29 cellular contexts compared by ENCODE assay signal in genomic region chr3:138378990-138379389, GRCh38. TPM values are rescaled to one million over a fixed set of nuclear protein-coding genes. Genes with fewer than 3 reads are reported as not detected.
"Had no signal": no experiment of that assay in that cellular context is flagged by ENCODE, and none has a peak within 500 bp of the region (broad histone marks: within the 10 kb centered on the region; RNA-seq: fewer than 3 reads in every experiment).

No MANE protein-coding gene starts in this region.

- H3K27me3 Mint-ChIP-seq: activated naive CD8-positive, alpha-beta T cell treated with anti-CD3 and anti-CD28 coated beads, Interleukin-2, amount 10 ng/mL, durations not matched to agents 7 days and 5 days; brain had no signal

- H3K36me3 Mint-ChIP-seq: activated naive CD4-positive, alpha-beta T cell treated with anti-CD3 and anti-CD28 coated beads, Interleukin-2, amount 10 ng/mL, durations not matched to agents 7 days and 5 days; activated naive CD4-positive, alpha-beta T cell treated with anti-CD3 and anti-CD28 coated beads, Interleukin-2, amount 50 U/mL, for 72 hours; activated naive CD8-positive, alpha-beta T cell treated with anti-CD3 and anti-CD28 coated beads, Interleukin-2, amount 10 ng/mL, durations not matched to agents 7 days and 5 days had no signal

- H3K9me3 Mint-ChIP-seq: activated CD4-positive, alpha-beta memory T cell treated with anti-CD3 and anti-CD28 coated beads, Interleukin-2, amount 10 ng/mL, durations not matched to agents 7 days and 5 days; activated CD4-positive, alpha-beta T cell treated with anti-CD3 and anti-CD28 coated beads, Interleukin-2, amount 10 ng/mL, durations not matched to agents 24 days and 14 days; activated naive CD4-positive, alpha-beta T cell treated with anti-CD3 and anti-CD28 coated beads, Interleukin-2, amount 10 ng/mL, durations not matched to agents 7 days and 5 days; activated naive CD4-positive, alpha-beta T cell treated with anti-CD3 and anti-CD28 coated beads, Interleukin-2, amount 50 U/mL, for 72 hours; activated naive CD8-positive, alpha-beta T cell treated with anti-CD3 and anti-CD28 coated beads, Interleukin-2, amount 10 ng/mL, durations not matched to agents 7 days and 5 days; activated T-cell treated with anti-CD3 and anti-CD28 coated beads, Interleukin-2, amount 50 U/mL, for 24 hours; activated T-cell treated with anti-CD3 and anti-CD28 coated beads, Interleukin-2, amount 50 U/mL, for 72 hours; brain; central memory CD8-positive, alpha-beta T cell; effector memory CD8-positive, alpha-beta T cell had no signal

- ATAC-seq: activated CD4-positive, alpha-beta T cell treated with anti-CD3 and anti-CD28 coated beads for 36 hours; activated naive CD4-positive, alpha-beta T cell treated with anti-CD3 and anti-CD28 coated beads, Interleukin-2, amount 50 U/mL, for 72 hours; activated T-cell treated with anti-CD3 and anti-CD28 coated beads, Interleukin-2, amount 50 U/mL, for 72 hours; effector memory CD8-positive, alpha-beta T cell; foreskin keratinocyte; gastroesophageal sphincter had no signal

- H3K9me3 ChIP-seq: ascending aorta, breast epithelium, esophagus muscularis mucosa, gastroesophageal sphincter had no signal

- H3K4me1 Mint-ChIP-seq: activated CD4-positive, alpha-beta memory T cell treated with anti-CD3 and anti-CD28 coated beads, Interleukin-2, amount 10 ng/mL, durations not matched to agents 7 days and 5 days; activated CD4-positive, alpha-beta T cell treated with anti-CD3 and anti-CD28 coated beads for 36 hours; activated naive CD4-positive, alpha-beta T cell treated with anti-CD3 and anti-CD28 coated beads, Interleukin-2, amount 10 ng/mL, durations not matched to agents 7 days and 5 days; central memory CD8-positive, alpha-beta T cell had no signal

- H3K36me3 ChIP-seq: breast epithelium had no signal

- DNase-seq: activated CD4-positive, alpha-beta memory T cell treated with anti-CD3 and anti-CD28 coated beads, Interleukin-2, amount 10 ng/mL, durations not matched to agents 7 days and 5 days; activated CD4-positive, alpha-beta T cell treated with anti-CD3 and anti-CD28 coated beads for 36 hours; activated CD4-positive, alpha-beta T cell treated with anti-CD3 and anti-CD28 coated beads, Interleukin-2, amount 10 ng/mL, durations not matched to agents 24 days and 14 days; activated CD4-positive, CD25-positive, alpha-beta regulatory T cell; activated CD4-positive, CD25-positive, alpha-beta regulatory T cell treated with anti-CD3 and anti-CD28 coated beads, Interleukin-2, amount 50 U/mL, for 72 hours; activated CD8-positive, alpha-beta memory T cell treated with anti-CD3 and anti-CD28 coated beads, Interleukin-2, amount 50 U/mL, for 48 hours; activated gamma-delta T cell; activated naive CD4-positive, alpha-beta T cell; activated naive CD4-positive, alpha-beta T cell treated with anti-CD3 and anti-CD28 coated beads, Interleukin-2, amount 10 ng/mL, durations not matched to agents 7 days and 5 days; activated naive CD8-positive, alpha-beta T cell treated with anti-CD3 and anti-CD28 coated beads, Interleukin-2, amount 10 ng/mL, durations not matched to agents 7 days and 5 days; activated T-cell treated with anti-CD3 and anti-CD28 coated beads for 4 hours; activated T-cell treated with anti-CD3 and anti-CD28 coated beads, Interleukin-2, amount 50 U/mL, for 24 hours; activated T-cell treated with anti-CD3 and anti-CD28 coated beads, Interleukin-2, amount 50 U/mL, for 72 hours; dermis blood vessel endothelial cell; effector CD4-positive, alpha-beta T cell; effector memory CD8-positive, alpha-beta T cell; erythroblast; foreskin keratinocyte; T-helper 2 cell had no signal

- H3K27ac Mint-ChIP-seq: activated CD4-positive, alpha-beta memory T cell treated with anti-CD3 and anti-CD28 coated beads, Interleukin-2, amount 10 ng/mL, durations not matched to agents 7 days and 5 days; activated CD4-positive, alpha-beta T cell treated with anti-CD3 and anti-CD28 coated beads for 36 hours; activated CD4-positive, alpha-beta T cell treated with anti-CD3 and anti-CD28 coated beads, Interleukin-2, amount 10 ng/mL, durations not matched to agents 24 days and 14 days; activated naive CD4-positive, alpha-beta T cell treated with anti-CD3 and anti-CD28 coated beads, Interleukin-2, amount 10 ng/mL, durations not matched to agents 7 days and 5 days; activated naive CD8-positive, alpha-beta T cell treated with anti-CD3 and anti-CD28 coated beads, Interleukin-2, amount 10 ng/mL, durations not matched to agents 7 days and 5 days; activated T-cell treated with anti-CD3 and anti-CD28 coated beads, Interleukin-2, amount 50 U/mL, for 24 hours; activated T-cell treated with anti-CD3 and anti-CD28 coated beads, Interleukin-2, amount 50 U/mL, for 72 hours; brain; effector memory CD8-positive, alpha-beta T cell had no signal

- H3K27ac ChIP-seq: ascending aorta, esophagus muscularis mucosa, foreskin keratinocyte, gastroesophageal sphincter had no signal

- H3K4me3 ChIP-seq: ascending aorta, breast epithelium, coronary artery, esophagus muscularis mucosa, gastroesophageal sphincter had no signal

- H3K4me3 Mint-ChIP-seq: activated CD4-positive, alpha-beta memory T cell treated with anti-CD3 and anti-CD28 coated beads, Interleukin-2, amount 10 ng/mL, durations not matched to agents 7 days and 5 days; activated CD4-positive, alpha-beta T cell treated with anti-CD3 and anti-CD28 coated beads for 36 hours; activated CD4-positive, alpha-beta T cell treated with anti-CD3 and anti-CD28 coated beads, Interleukin-2, amount 10 ng/mL, durations not matched to agents 24 days and 14 days; activated naive CD4-positive, alpha-beta T cell treated with anti-CD3 and anti-CD28 coated beads, Interleukin-2, amount 10 ng/mL, durations not matched to agents 7 days and 5 days; activated naive CD8-positive, alpha-beta T cell treated with anti-CD3 and anti-CD28 coated beads, Interleukin-2, amount 10 ng/mL, durations not matched to agents 7 days and 5 days; activated T-cell treated with anti-CD3 and anti-CD28 coated beads, Interleukin-2, amount 50 U/mL, for 24 hours; activated T-cell treated with anti-CD3 and anti-CD28 coated beads, Interleukin-2, amount 50 U/mL, for 72 hours; brain; central memory CD8-positive, alpha-beta T cell; effector memory CD8-positive, alpha-beta T cell had no signal

- H3K27me3 ChIP-seq: ascending aorta, breast epithelium, esophagus muscularis mucosa, foreskin keratinocyte, gastroesophageal sphincter had no signal

RNA-seq across cellular contexts. Expression of gene MRAS, which starts 30.6 kb away (rescaled TPM):
- total RNA-seq: activated CD4-positive, alpha-beta memory T cell treated with anti-CD3 and anti-CD28 coated beads, Interleukin-2, amount 10 ng/mL, durations not matched to agents 7 days and 5 days; activated CD4-positive, alpha-beta T cell treated with anti-CD3 and anti-CD28 coated beads, Interleukin-2, amount 10 ng/mL, durations not matched to agents 24 days and 14 days; T-helper 1 cell treated with Interleukin-12 subunit alpha and Interleukin-12 subunit beta and Interleukin-4 antibody, amounts not matched to agents 30 ng/mL and 1 ng/mL, for 36 hours had no signal

RNA-seq across cellular contexts. Expression of gene NME9, which starts 49.3 kb away (rescaled TPM):
- total RNA-seq: activated CD4-positive, alpha-beta T cell treated with anti-CD3 and anti-CD28 coated beads, Interleukin-2, amount 10 ng/mL, durations not matched to agents 24 days and 14 days; ascending aorta; cardiac septum; dermis blood vessel endothelial cell; foreskin keratinocyte; T-helper 1 cell treated with Interleukin-12 subunit alpha and Interleukin-12 subunit beta and Interleukin-4 antibody, amounts not matched to agents 30 ng/mL and 1 ng/mL, for 36 hours had no signal
- polyA plus RNA-seq: foreskin keratinocyte had no signal

RNA-seq across cellular contexts. Expression of gene ESYT3, which starts 55.4 kb away (rescaled TPM):
- total RNA-seq: ascending aorta, dermis blood vessel endothelial cell had no signal
